In genomic region chr3:191301982-191302381, GRCh38 we compare ENCODE assay signal across 20 cellular contexts. TPM values are rescaled to one million over a fixed set of nuclear protein-coding genes. Genes with fewer than 3 reads are reported as not detected.
DNase-seq lines count a peak whose midpoint lies in the region; ATAC-seq and TF ChIP-seq lines count a peak whose summit lies in the region.
"Had no signal": no experiment of that assay in that cellular context is flagged by ENCODE, and none has a peak within 500 bp of the region (broad histone marks: within the 10 kb centered on the region; RNA-seq: fewer than 3 reads in every experiment).

No MANE protein-coding gene starts in this region.

- H3K9ac ChIP-seq in endodermal cell (ENCODE audit: extremely low read depth, low read length, poor library complexity, severe bottlenecking) = no peak overlapping the region
- H3K9ac ChIP-seq in mesendoderm (ENCODE audit: low read length) = no peak overlapping the region
- H3K9ac ChIP-seq: KMS-11 had no signal

- H2BK5ac ChIP-seq in mesendoderm (ENCODE audit: low read length) = no peak overlapping the region

- 84 to 88% methylated on average over 4 of the region's 4 CpGs for WGBS in endodermal cell (ENCODE audit: insufficient coverage in 1 of 2, insufficient read length in 1 of 2), 2 experiments
- no CpG with 5 or more reads among the region's 4 CpGs for WGBS in mesendoderm (ENCODE audit: extremely low coverage, insufficient coverage, low lambda C conversion rate)
- 93 to 97% methylated on average over 4 of the region's 4 CpGs for WGBS in tibial nerve, 2 donors

- no peak overlapping the region for H3K4ac ChIP-seq in mesendoderm (ENCODE audit: low read depth, low read length)

- H3K9me3 Mint-ChIP-seq in endodermal cell = no peaks in the 10 kb centered on the region

- H3K36me3 Mint-ChIP-seq in endodermal cell (ENCODE audit: low read depth) = no peaks in the 10 kb centered on the region

- H3K27ac ChIP-seq in endodermal cell (ENCODE audit: low read depth, low read length) (no peak overlapping the region), mesendoderm (ENCODE audit: low read depth, low read length) (no peak overlapping the region), tibial nerve (no peak overlapping the region)
- H3K27ac ChIP-seq: C4-2B, KMS-11, SJCRH30 had no signal

- H4K8ac ChIP-seq in mesendoderm (ENCODE audit: low read depth, low read length) = no peak overlapping the region

- no peak overlapping the region for H3K4me2 ChIP-seq in mesendoderm (ENCODE audit: low read length)

- H2AK5ac ChIP-seq in mesendoderm (ENCODE audit: low read length) = no peak overlapping the region

- no peak for ATAC-seq in GM19455 (IDR thresholded peaks at IDR 0.05; ENCODE audit: unreplicated experiment)
- ATAC-seq: HCT116, Panc1 had no signal

- H3K9me3 ChIP-seq in endodermal cell (ENCODE audit: control insufficient read depth, low read length) (no peaks in the 10 kb centered on the region), tibial nerve (no peaks in the 10 kb centered on the region)
- H3K9me3 ChIP-seq: SJCRH30 had no signal

- no peak overlapping the region for H3K23ac ChIP-seq in mesendoderm (ENCODE audit: low read length)

- no peak overlapping the region for H2BK15ac ChIP-seq in mesendoderm (replicated peaks; ENCODE audit: low read depth)

- H3K79me1 ChIP-seq in mesendoderm (ENCODE audit: low read length) = no peaks in the 10 kb centered on the region

- H2BK120ac ChIP-seq in mesendoderm (ENCODE audit: low read depth, low read length) = no peak overlapping the region

- H4K5ac ChIP-seq in mesendoderm (ENCODE audit: low read length) = no peak overlapping the region

- H3K56ac ChIP-seq in mesendoderm (ENCODE audit: low read length) = no peak overlapping the region

- no peak for TF ChIP-seq EP300 in tibial nerve (IDR thresholded peaks at IDR 0.05)

- H3K4me1 ChIP-seq in endodermal cell (ENCODE audit: control insufficient read depth, insufficient read depth, low read length) = no peaks in the 10 kb centered on the region
- H3K4me1 ChIP-seq in mesendoderm (ENCODE audit: control insufficient read depth, low read depth, low read length) = peaks cover 2% of the 10 kb centered on the region
- no peaks in the 10 kb centered on the region for H3K4me1 ChIP-seq in tibial nerve
- H3K4me1 ChIP-seq: SJCRH30 had no signal

- H3K36me3 ChIP-seq in H7 (replicated peaks; ENCODE audit: control insufficient read depth, insufficient read depth, low read length) (no peaks in the 10 kb centered on the region), endodermal cell (ENCODE audit: control insufficient read depth, insufficient read depth, low read length) (no peaks in the 10 kb centered on the region), mesendoderm (ENCODE audit: control insufficient read depth, insufficient read depth, low read length) (no peaks in the 10 kb centered on the region), tibial nerve (no peaks in the 10 kb centered on the region)
- H3K36me3 ChIP-seq: SJCRH30 had no signal

- no peak overlapping the region for H3K4me3 ChIP-seq in H7 (ENCODE audit: insufficient read depth, low read depth, low read length)
- no peak overlapping the region for H3K4me3 ChIP-seq in endodermal cell (ENCODE audit: low read length)
- H3K4me3 ChIP-seq in mesendoderm (ENCODE audit: low read length) = no peak overlapping the region
- no peak overlapping the region for H3K4me3 ChIP-seq in tibial nerve
- H3K4me3 ChIP-seq: SJCRH30 had no signal

- no peaks in the 10 kb centered on the region for H3K27me3 Mint-ChIP-seq in endodermal cell (ENCODE audit: insufficient read depth)

- H3K27me3 ChIP-seq in H7 (ENCODE audit: control insufficient read depth, insufficient read depth, low read length) (no peaks in the 10 kb centered on the region), endodermal cell (ENCODE audit: control insufficient read depth, insufficient read depth, low read length, poor library complexity, severe bottlenecking) (no peaks in the 10 kb centered on the region), mesendoderm (ENCODE audit: insufficient read depth, low read length, poor library complexity) (no peaks in the 10 kb centered on the region), tibial nerve (no peaks in the 10 kb centered on the region)
- H3K27me3 ChIP-seq: SJCRH30 had no signal

- H3K4me1 Mint-ChIP-seq in endodermal cell = peaks cover 22% of the 10 kb centered on the region

- DNase-seq in H7 (peak; percentile 22), endodermal cell (no peak), mesendoderm (peak; percentile 94), occipital lobe (lab: John Stamatoyannopoulos, UW) (no peak), tibial nerve (ENCODE audit: low spot score in 2 of 2) (no peak)
- no peak for DNase-seq in stimulated activated CD4-positive, alpha-beta T cell treated with anti-CD3 and anti-CD28 coated beads, Interleukin-4, amount 100 ng/mL, for 1 hour
- DNase-seq: ACHN, DMS79 treated with DMSO at 0.1 percent for 48 hours, NCI-H1417 treated with DMSO at 0.1 percent for 48 hours, NCI-H187 treated with DMSO at 0.1 percent for 48 hours, NCI-H226, NCI-H524, NCI-H82, SJCRH30 had no signal

- TF ChIP-seq CTCF in endodermal cell (conservative IDR thresholded peaks at IDR 0.05) = no peak
- no peak for TF ChIP-seq CTCF in tibial nerve (IDR thresholded peaks at IDR 0.05)

- H3K27ac Mint-ChIP-seq in endodermal cell = peak overlapping the region; percentile 35

- no peak for TF ChIP-seq POLR2A in tibial nerve (IDR thresholded peaks at IDR 0.05)

- H3K4me3 Mint-ChIP-seq in endodermal cell = no peak overlapping the region

- no peaks in the 10 kb centered on the region for H3K79me2 ChIP-seq in mesendoderm (ENCODE audit: control insufficient read depth, insufficient read depth, low read length)

- no peak overlapping the region for H3K18ac ChIP-seq in mesendoderm (ENCODE audit: low read length)

RNA-seq across cellular contexts. Expression of gene CCDC50, which starts 27.2 kb away (rescaled TPM):
- 23.9 and 38.9 TPM in 2 replicates for total RNA-seq in H7 (2014; rRNA removed; shearing (Covaris generic))
- total RNA-seq in endodermal cell = 10 to 100 TPM; 41.8 to 48.6 TPM
- 62.5 TPM for polyA plus RNA-seq in endodermal cell (2013, experiment 1 of 2)
- 65.1 TPM for polyA plus RNA-seq in endodermal cell (2013, experiment 2 of 2)
- polyA plus RNA-seq in mesendoderm (2013, experiment 1 of 2) = 28.5 TPM
- 29.1 TPM for polyA plus RNA-seq in mesendoderm (2013, experiment 2 of 2)
- 115 TPM for total RNA-seq in occipital lobe
- total RNA-seq in tibial nerve = 10 to 100 TPM; 83.5 to 99.6 (median 94.2) TPM

RNA-seq across cellular contexts. Expression of gene UTS2B, which starts 28.3 kb away (rescaled TPM):
- 0.28 TPM in 1 of 2 replicates, not detected in the other for total RNA-seq in H7 (2014; rRNA removed; shearing (Covaris generic))
- under 1 TPM in 1 of 2 donors, not detected in 1; 0.90 TPM for total RNA-seq in endodermal cell
- 0.36 TPM for polyA plus RNA-seq in endodermal cell (2013, experiment 1 of 2)
- polyA plus RNA-seq in endodermal cell (2013, experiment 2 of 2) = not detected
- polyA plus RNA-seq in mesendoderm (2013, experiment 1 of 2) = 0.04 TPM
- not detected for polyA plus RNA-seq in mesendoderm (2013, experiment 2 of 2)
- 1.6 TPM for total RNA-seq in occipital lobe
- 1 to 10 TPM in 1 of 4 donors, under 1 TPM in 1, not detected in 2; 0.90 to 2.7 TPM for total RNA-seq in tibial nerve
- total RNA-seq: G401, SJCRH30 had no signal

Comparison
In these comparisons a context has a peak if more than half of its experiments do, and no peak if none do; other contexts are left out.
1. DNase-seq: peak in H7 (single experiment) and mesendoderm (single experiment); none in endodermal cell (single experiment), occipital lobe (single experiment), tibial nerve (0 of 2) and stimulated activated CD4-positive, alpha-beta T cell treated with anti-CD3 and anti-CD28 coated beads, Interleukin-4, amount 100 ng/mL, for 1 hour (single experiment).